Comparison of ENCODE assay signal across 22 cellular contexts in the genomic region with DNA sequence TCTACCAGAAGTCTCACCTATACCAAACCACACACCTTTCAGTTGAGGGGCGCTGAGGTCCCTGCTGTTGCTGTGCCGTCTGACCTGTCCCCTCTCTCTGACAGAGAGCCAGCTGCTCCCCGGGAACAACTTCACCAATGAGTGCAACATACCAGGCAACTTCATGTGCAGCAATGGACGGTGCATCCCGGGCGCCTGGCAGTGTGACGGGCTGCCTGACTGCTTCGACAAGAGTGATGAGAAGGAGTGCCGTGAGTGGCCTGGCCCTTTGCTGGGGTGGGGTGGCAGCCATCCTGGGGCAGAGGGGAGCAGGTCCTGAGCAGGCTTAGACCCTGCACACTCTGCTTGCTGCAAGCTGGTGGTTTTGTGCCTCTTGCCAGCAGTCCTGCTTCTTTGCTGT.
DNase-seq lines count a peak whose midpoint lies in the region; ATAC-seq and TF ChIP-seq lines count a peak whose summit lies in the region.
"Had no signal": no experiment of that assay in that cellular context is flagged by ENCODE, and none has a peak within 500 bp of the region (broad histone marks: within the 10 kb centered on the region; RNA-seq: fewer than 3 reads in every experiment).

No MANE protein-coding gene starts in this region.

- no peaks in the 10 kb centered on the region for H3K36me3 Mint-ChIP-seq in activated T-helper 2 cell treated with anti-CD3 and anti-CD28 coated beads, Interferon-gamma antibody, Interleukin-2, Interleukin-4, amounts not matched to agents 10 μg/mL and 5 μg/mL and 100 μg/mL, durations not matched to agents 14 hours and 24 hours and 36 hours (ENCODE audit: low read depth)

- peak overlapping the region; percentile 48 for H3K14ac ChIP-seq in trophoblast cell (ENCODE audit: low read length)

- H4K91ac ChIP-seq in trophoblast cell (ENCODE audit: low read depth, low read length) = peak overlapping the region; percentile 81

- no peaks in the 10 kb centered on the region for H3F3A ChIP-seq in PC-3 (ENCODE audit: low read length, unreplicated experiment)

- peak overlapping the region; percentile 36 for H3K18ac ChIP-seq in trophoblast cell (ENCODE audit: low read length)

- WGBS in body of pancreas, 2 donors = 88 to 89% methylated on average over 7 to 9 of the region's 9 CpGs
- no CpG with 5 or more reads among the region's 9 CpGs for WGBS in trophoblast cell (ENCODE audit: extremely low coverage, insufficient coverage, insufficient read length)

- H3K9me3 ChIP-seq in PC-3 (ENCODE audit: low read length) = no peaks in the 10 kb centered on the region
- no peaks in the 10 kb centered on the region for H3K9me3 ChIP-seq in body of pancreas
- peaks cover 3% of the 10 kb centered on the region for H3K9me3 ChIP-seq in trophoblast cell (ENCODE audit: insufficient read depth, low read depth, low read length)
- H3K9me3 ChIP-seq: HAP-1, MG63 had no signal

- peak overlapping the region; percentile 57 for H2BK120ac ChIP-seq in trophoblast cell (ENCODE audit: insufficient read depth, low read length, poor library complexity)

- no peak for TF ChIP-seq POLR2A in body of pancreas (IDR thresholded peaks at IDR 0.05)

- intact Hi-C loops in PC-3 (cut with micrococcal nuclease) (loop anchor here (2.0 to 10.0 kb wide), 7 partner anchors 27 to 421 kb away; a partner anchor contains a TSS), body of pancreas (cut with DNase I) (no loop called here)
- intact Hi-C loops in activated T-helper 2 cell treated with anti-CD3 and anti-CD28 coated beads, Interferon-gamma antibody, Interleukin-2, Interleukin-4, amounts not matched to agents 10 μg/mL and 5 μg/mL and 100 μg/mL, durations not matched to agents 14 hours and 24 hours and 36 hours (cut with micrococcal nuclease) = no loop called here

- H3K9me3 Mint-ChIP-seq in activated T-helper 2 cell treated with anti-CD3 and anti-CD28 coated beads, Interferon-gamma antibody, Interleukin-2, Interleukin-4, amounts not matched to agents 10 μg/mL and 5 μg/mL and 100 μg/mL, durations not matched to agents 14 hours and 24 hours and 36 hours = no peaks in the 10 kb centered on the region
- H3K9me3 Mint-ChIP-seq: CD4-positive, alpha-beta T cell had no signal

- H2AK5ac ChIP-seq in trophoblast cell (ENCODE audit: low read length) = peak overlapping the region; percentile 16

- CTCF ChIA-PET in PC-3 (lab: Charles Lee) = no interaction called here

- H3K36me3 ChIP-seq in PC-3 (ENCODE audit: low read depth, low read length) (peaks cover 7% of the 10 kb centered on the region; the same call in 1 of the 2 replicates), body of pancreas (replicated peaks in 1 of 2; ENCODE audit: insufficient read depth in 1 of 2, low read depth in 2 of 2) (no peaks in the 10 kb centered on the region), trophoblast cell (ENCODE audit: control insufficient read depth in 1 of 2, insufficient read depth in 2 of 2, low read length in 2 of 2) (no peaks in the 10 kb centered on the region)
- H3K36me3 ChIP-seq: HAP-1, MG63 had no signal

- no peak overlapping the region for H3K4me3 ChIP-seq in PC-3 (ENCODE audit: low read length)
- no peak overlapping the region for H3K4me3 ChIP-seq in body of pancreas
- H3K4me3 ChIP-seq in trophoblast cell (ENCODE audit: low read depth, low read length) = no peak overlapping the region
- H3K4me3 ChIP-seq: GM23338, HAP-1, MG63, SK-N-MC had no signal

- DNase-seq in PC-3 (no peak), body of pancreas (no peak), trophoblast cell (no peak), SK-N-DZ (ENCODE audit: low spot score) (no peak)
- no peak for DNase-seq in activated T-helper 2 cell treated with anti-CD3 and anti-CD28 coated beads, Interferon-gamma antibody, Interleukin-2, Interleukin-4, amounts not matched to agents 10 μg/mL and 5 μg/mL and 100 μg/mL, durations not matched to agents 14 hours and 24 hours and 36 hours (ENCODE audit: low spot score)
- DNase-seq: CD4-positive, alpha-beta T cell; COR-L47; KBM-7; MG63; NCI-H1105 treated with DMSO at 0.1 percent for 48 hours; NCI-H146; NCI-H1930; NCI-H2107; NCI-H524; NCI-H774; RPMI8226; SHP77 treated with DMSO at 0.1 percent for 48 hours had no signal

- no peaks in the 10 kb centered on the region for H3K9me2 ChIP-seq in PC-3 (replicated peaks; ENCODE audit: low read length)

- H4K12ac ChIP-seq in trophoblast cell (ENCODE audit: low read depth, low read length) = no peak overlapping the region

- no peaks in the 10 kb centered on the region for H4K20me1 ChIP-seq in PC-3 (ENCODE audit: low read length)

- BruUV-seq in PC-3 (replicated peaks; lab: Mats Ljungman, UMichigan) = no TSS peak

- no peaks in the 10 kb centered on the region for H3K4me1 Mint-ChIP-seq in activated T-helper 2 cell treated with anti-CD3 and anti-CD28 coated beads, Interferon-gamma antibody, Interleukin-2, Interleukin-4, amounts not matched to agents 10 μg/mL and 5 μg/mL and 100 μg/mL, durations not matched to agents 14 hours and 24 hours and 36 hours (ENCODE audit: low read depth)

- H3K27me3 ChIP-seq in PC-3 (ENCODE audit: low read length) = no peaks in the 10 kb centered on the region
- no peaks in the 10 kb centered on the region for H3K27me3 ChIP-seq in body of pancreas
- H3K27me3 ChIP-seq in trophoblast cell (ENCODE audit: insufficient read depth, low read length) = no peaks in the 10 kb centered on the region
- H3K27me3 ChIP-seq: MG63 had no signal

- H3K4me1 ChIP-seq in PC-3 (ENCODE audit: insufficient read depth, low read length) (peaks cover 43% of the 10 kb centered on the region), body of pancreas (peaks cover 40% of the 10 kb centered on the region), trophoblast cell (ENCODE audit: control insufficient read depth in 1 of 2, insufficient read depth in 2 of 2, low read length in 2 of 2) (peaks cover 29 to 37% of the 10 kb centered on the region in 2 experiments)
- H3K4me1 ChIP-seq: HAP-1 had no signal

- no peak overlapping the region for H2BK5ac ChIP-seq in trophoblast cell (ENCODE audit: low read depth, low read length, poor library complexity)

- no peak overlapping the region for H3K23ac ChIP-seq in trophoblast cell (ENCODE audit: low read length)

- H2AFZ ChIP-seq in PC-3 (ENCODE audit: low read length) = no peak overlapping the region
- no peak overlapping the region for H2AFZ ChIP-seq in trophoblast cell (ENCODE audit: insufficient read depth, low read length, poor library complexity)
- H2AFZ ChIP-seq: GM23338 had no signal

- peaks cover 32% of the 10 kb centered on the region for H3K79me1 ChIP-seq in trophoblast cell (ENCODE audit: low read length)

- TF ChIP-seq CTCF in C4-2B (conservative IDR thresholded peaks at IDR 0.05) = no peak
- no peak for TF ChIP-seq CTCF in PC-3 (conservative IDR thresholded peaks at IDR 0.05; ENCODE audit: low read depth, low read length)
- TF ChIP-seq CTCF in body of pancreas (IDR thresholded peaks at IDR 0.05) = no peak

- H4K8ac ChIP-seq in trophoblast cell (ENCODE audit: low read depth, low read length) = peak overlapping the region; percentile 0

- peak overlapping the region; percentile 60; the same call in 1 of the 2 replicates for H3K9ac ChIP-seq in PC-3 (ENCODE audit: low read length)
- H3K9ac ChIP-seq in trophoblast cell (ENCODE audit: low read length) = no peak overlapping the region

- peak overlapping the region; percentile 82 for H3K27ac ChIP-seq in C4-2B
- H3K27ac ChIP-seq in PC-3 (ENCODE audit: low read length) = peak overlapping the region; percentile 93
- H3K27ac ChIP-seq in body of pancreas = peak overlapping the region in 3 of 4 donors; percentile 13 to 55 (median 43)
- H3K27ac ChIP-seq in trophoblast cell (ENCODE audit: low read depth, low read length) = no peak overlapping the region
- H3K27ac ChIP-seq: SK-N-MC had no signal

- no peak overlapping the region for H3K27ac Mint-ChIP-seq in activated T-helper 2 cell treated with anti-CD3 and anti-CD28 coated beads, Interferon-gamma antibody, Interleukin-2, Interleukin-4, amounts not matched to agents 10 μg/mL and 5 μg/mL and 100 μg/mL, durations not matched to agents 14 hours and 24 hours and 36 hours
- H3K27ac Mint-ChIP-seq: CD4-positive, alpha-beta T cell; GM23338 had no signal

- H3K4me2 ChIP-seq in PC-3 (ENCODE audit: low read length) (peak overlapping the region; percentile 79; the same call in 1 of the 2 replicates), trophoblast cell (ENCODE audit: low read length) (no peak overlapping the region)
- H3K4me2 ChIP-seq: GM23338 had no signal

- POLR2A ChIA-PET in PC-3 (lab: Charles Lee; ENCODE audit: unreplicated experiment) = no interaction called here

- H3K79me2 ChIP-seq in PC-3 (ENCODE audit: low read length) (peaks cover 45% of the 10 kb centered on the region), trophoblast cell (ENCODE audit: control insufficient read depth, insufficient read depth, low read length, poor library complexity) (peaks cover 4% of the 10 kb centered on the region)

- no peak for ATAC-seq in PC-3
- no peak for ATAC-seq in body of pancreas
- ATAC-seq in GM21423 (IDR thresholded peaks at IDR 0.05; ENCODE audit: unreplicated experiment) = no peak
- ATAC-seq: GM23338 had no signal

- H3K4me3 Mint-ChIP-seq in activated T-helper 2 cell treated with anti-CD3 and anti-CD28 coated beads, Interferon-gamma antibody, Interleukin-2, Interleukin-4, amounts not matched to agents 10 μg/mL and 5 μg/mL and 100 μg/mL, durations not matched to agents 14 hours and 24 hours and 36 hours (ENCODE audit: low read depth) = no peak overlapping the region
- H3K4me3 Mint-ChIP-seq: CD4-positive, alpha-beta T cell; GM23338 had no signal

- H3K27me3 Mint-ChIP-seq in activated T-helper 2 cell treated with anti-CD3 and anti-CD28 coated beads, Interferon-gamma antibody, Interleukin-2, Interleukin-4, amounts not matched to agents 10 μg/mL and 5 μg/mL and 100 μg/mL, durations not matched to agents 14 hours and 24 hours and 36 hours (ENCODE audit: low read depth) = peaks cover 3% of the 10 kb centered on the region

- peak overlapping the region; percentile 13 for H3K4ac ChIP-seq in trophoblast cell (ENCODE audit: low read depth, low read length)

- peak overlapping the region; percentile 5 for H2BK12ac ChIP-seq in trophoblast cell (ENCODE audit: low read length)
